ENCODE assay signal across 20 cellular contexts in genomic region chr6:24469829-24470228, GRCh38. TPM values are rescaled to one million over a fixed set of nuclear protein-coding genes. Genes with fewer than 3 reads are reported as not detected.
DNase-seq lines count a peak whose midpoint lies in the region; ATAC-seq, FAIRE-seq and TF ChIP-seq lines count a peak whose summit lies in the region.
"Had no signal": no experiment of that assay in that cellular context is flagged by ENCODE, and none has a peak within 500 bp of the region (broad histone marks: within the 10 kb centered on the region; RNA-seq: fewer than 3 reads in every experiment).

No MANE protein-coding gene starts in this region.

- DNase-seq in right atrium auricular region (ENCODE audit: low spot score) (peak; percentile 16), heart right ventricle (no peak), chondrocyte (ENCODE audit: low spot score) (no peak), thoracic aorta (ENCODE audit: low spot score) (no peak), activated gamma-delta T cell treated with Interleukin-2 at 50 U/mL for 16 hours (no peak), frontal cortex (ENCODE audit: low spot score in 2 of 2) (no peak), NCI-H146 treated with DMSO at 0.1 percent for 48 hours (lab: John Stamatoyannopoulos, UW; ENCODE audit: unreplicated experiment) (no peak)
- DNase-seq: CD4-positive, alpha-beta memory T cell; DMS153; DMS79; GF-D8; H9; IMR-90 had no signal

- peaks cover 2% of the 10 kb centered on the region for H3K36me3 Mint-ChIP-seq in chondrocyte (ENCODE audit: low read depth)
- H3K36me3 Mint-ChIP-seq: CD14-positive monocyte had no signal

- intact Hi-C loops in heart right ventricle (cut with DNase I) = no loop called here

- no peaks in the 10 kb centered on the region for H3K27me3 ChIP-seq in right atrium auricular region
- no peaks in the 10 kb centered on the region for H3K27me3 ChIP-seq in heart right ventricle
- H3K27me3 ChIP-seq in thoracic aorta (replicated peaks; ENCODE audit: insufficient read depth) = no peaks in the 10 kb centered on the region
- H3K27me3 ChIP-seq: BLaER1 had no signal

- H3K36me3 ChIP-seq in right atrium auricular region (no peaks in the 10 kb centered on the region), heart right ventricle (no peaks in the 10 kb centered on the region), thoracic aorta (no peaks in the 10 kb centered on the region)
- H3K36me3 ChIP-seq: BLaER1 had no signal

- peak overlapping the region; percentile 76 for H3K27ac Mint-ChIP-seq in chondrocyte (ENCODE audit: unreplicated experiment)
- H3K27ac Mint-ChIP-seq: CD14-positive monocyte; CD4-positive, alpha-beta memory T cell; H9 had no signal

- ATAC-seq in heart right ventricle (no peak), thoracic aorta (ENCODE audit: insufficient number of reproducible peaks, low FRiP score, low read depth) (peak; percentile 54)
- ATAC-seq: A549, K562 had no signal

- H3K4me3 ChIP-seq in right atrium auricular region (no peak overlapping the region), heart right ventricle (no peak overlapping the region), thoracic aorta (peak overlapping the region; percentile 54)
- H3K4me3 ChIP-seq: A549, BLaER1, K562 had no signal

- no peak overlapping the region for H3K4me3 Mint-ChIP-seq in chondrocyte (ENCODE audit: unreplicated experiment)
- H3K4me3 Mint-ChIP-seq: CD14-positive monocyte; CD4-positive, alpha-beta memory T cell; H9 had no signal

- no peaks in the 10 kb centered on the region for H3K9me3 ChIP-seq in right atrium auricular region
- H3K9me3 ChIP-seq in heart right ventricle = no peaks in the 10 kb centered on the region
- H3K9me3 ChIP-seq in thoracic aorta = no peaks in the 10 kb centered on the region
- H3K9me3 ChIP-seq: A549, BLaER1 had no signal

- H3K4me1 Mint-ChIP-seq in chondrocyte (ENCODE audit: low read depth) = peaks cover 38% of the 10 kb centered on the region
- H3K4me1 Mint-ChIP-seq: CD14-positive monocyte; CD4-positive, alpha-beta memory T cell; H9 had no signal

- WGBS in heart right ventricle, 2 donors = 90 to 96% methylated on average over 6 of the region's 6 CpGs

- TF ChIP-seq CTCF in right atrium auricular region (IDR thresholded peaks at IDR 0.05) (no peak), heart right ventricle (IDR thresholded peaks at IDR 0.05) (no peak), chondrocyte (IDR thresholded peaks at IDR 0.05) (no peak), thoracic aorta (IDR thresholded peaks at IDR 0.05) (no peak)

- H3K4me1 ChIP-seq in right atrium auricular region (no peaks in the 10 kb centered on the region), heart right ventricle (no peaks in the 10 kb centered on the region), thoracic aorta (ENCODE audit: control insufficient read depth in 1 of 2, low read depth in 2 of 2) (peaks cover 13 to 49% of the 10 kb centered on the region in 2 donors)
- H3K4me1 ChIP-seq: BLaER1 had no signal

- no peaks in the 10 kb centered on the region for H3K27me3 Mint-ChIP-seq in chondrocyte (ENCODE audit: low read depth)

- no peaks in the 10 kb centered on the region for H3K9me3 Mint-ChIP-seq in chondrocyte (ENCODE audit: low read depth)
- H3K9me3 Mint-ChIP-seq: CD4-positive, alpha-beta memory T cell; H9 had no signal

- no peak for FAIRE-seq in frontal cortex (lab: Jason Lieb, UNC)
- FAIRE-seq: A549, H1, K562 had no signal

- H3K27ac ChIP-seq in right atrium auricular region = no peak overlapping the region
- H3K27ac ChIP-seq in heart right ventricle = no peak overlapping the region
- H3K27ac ChIP-seq in thoracic aorta = peak overlapping the region in 1 of 2 donors; percentile 67
- H3K27ac ChIP-seq: 22Rv1, A549, BLaER1, HL-60 had no signal

RNA-seq across cellular contexts. Expression of gene GPLD1, which starts 19.5 kb away (rescaled TPM):
- total RNA-seq in right atrium auricular region = under 1 TPM; 0.33 to 0.71 TPM
- total RNA-seq in heart right ventricle = 1 to 10 TPM in 4 of 10 donors, under 1 TPM in 6; 0.59 to 1.5 (median 0.89) TPM
- under 1 TPM; 0.07 to 0.44 TPM for polyA plus RNA-seq in heart right ventricle
- 4.2 to 4.4 TPM (median 4.2 TPM) in 3 replicates for total RNA-seq in chondrocyte
- 10 to 100 TPM; 22.3 to 30.3 TPM for total RNA-seq in thoracic aorta
- 10.6 TPM for total RNA-seq in frontal cortex
- polyA plus RNA-seq: CD14-positive monocyte had no signal

RNA-seq across cellular contexts. Expression of gene ALDH5A1, which starts 24.9 kb away (rescaled TPM):
- total RNA-seq in right atrium auricular region (1 to 10 TPM; 5.0 to 10.0 TPM), heart right ventricle (10 to 100 TPM; 23.1 to 45.5 (median 30.0) TPM), chondrocyte (7.2 to 7.4 TPM (median 7.4 TPM) in 3 replicates), thoracic aorta (1 to 10 TPM; 4.6 to 6.2 TPM), frontal cortex (16.7 TPM)
- 1 to 10 TPM; 1.9 to 4.4 TPM for polyA plus RNA-seq in heart right ventricle
